In genomic region chr1:75641325-75641724, GRCh38 we compare ENCODE assay signal across 20 cellular contexts.
"Had no signal": no experiment of that assay in that cellular context is flagged by ENCODE, and none has a peak within 500 bp of the region (broad histone marks: within the 10 kb centered on the region; RNA-seq: fewer than 3 reads in every experiment).

No MANE protein-coding gene starts in this region.

- DNase-seq: activated CD4-positive, alpha-beta memory T cell treated with anti-CD3 and anti-CD28 coated beads, Interleukin-2, amount 10 ng/mL, durations not matched to agents 7 days and 5 days; activated CD4-positive, alpha-beta T cell treated with anti-CD3 and anti-CD28 coated beads for 4 hours; activated CD4-positive, CD25-positive, alpha-beta regulatory T cell; activated effector memory CD4-positive, alpha-beta T cell treated with anti-CD3 and anti-CD28 coated beads, Interleukin-2, amount 50 U/mL, for 16 hours; activated naive CD4-positive, alpha-beta T cell treated with anti-CD3 and anti-CD28 coated beads, Interleukin-2, amount 50 U/mL, for 16 hours; activated naive CD8-positive, alpha-beta T cell treated with anti-CD3 and anti-CD28 coated beads, Interleukin-2, amount 50 U/mL, for 24 hours; activated T-cell treated with anti-CD3 and anti-CD28 coated beads for 4 hours; cerebellar nuclear complex; effector CD4-positive, alpha-beta T cell; foreskin melanocyte; kidney; naive thymus-derived CD4-positive, alpha-beta T cell; occipital lobe; posterior cingulate gyrus; stimulated activated CD4-positive, alpha-beta T cell treated with anti-CD3 and anti-CD28 coated beads, Interleukin-2, amount 100 ng/mL, for 48 hours; stimulated activated naive CD4-positive, alpha-beta T cell; testis; trophoblast cell had no signal

- H3K4me3 ChIP-seq: testis, vagina had no signal

- ATAC-seq: activated naive CD8-positive, alpha-beta T cell treated with anti-CD3 and anti-CD28 coated beads, Interleukin-2, amount 50 U/mL, for 24 hours; naive thymus-derived CD4-positive, alpha-beta T cell; sciatic nerve had no signal
